In genomic region chr18:59142274-59142673, GRCh38 we compare ENCODE assay signal across 1 cellular context.
TF ChIP-seq lines count a peak whose summit lies in the region.

No MANE protein-coding gene starts in this region.

TF ChIP-seq in liver, 16 proteins besides CTCF, POLR2A, EP300 and RAD21 (continued from another document):
- TF ChIP-seq ZBTB33 (IDR thresholded peaks at IDR 0.05): no peak
TF ChIP-seq in liver: peak in this region for 0.
